ENCODE assay signal across 2 cellular contexts in the genomic region with DNA sequence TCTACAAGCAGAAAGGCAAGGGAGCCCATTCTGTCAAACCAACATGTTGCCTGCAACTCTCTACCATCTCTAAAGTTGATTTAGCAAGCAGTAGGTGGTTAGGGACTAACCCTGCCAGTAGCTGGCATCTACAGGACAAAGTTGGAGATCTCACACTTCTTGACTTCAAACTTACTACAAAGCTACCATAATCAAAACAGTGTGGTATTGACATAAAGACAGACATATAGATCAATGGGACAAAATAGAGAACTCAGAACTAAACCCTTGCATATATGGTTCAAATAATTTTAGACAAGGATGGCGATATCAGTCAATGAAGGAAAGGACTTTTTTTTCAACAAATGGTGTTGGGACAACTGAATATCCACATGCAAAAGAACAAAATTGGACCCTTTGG.
A peak's percentile ranks its signal among the peaks of the same experiment; 100 is the strongest.
TF ChIP-seq lines count a peak whose summit lies in the region.

No MANE protein-coding gene starts in this region.

TF ChIP-seq in HepG2, 621 proteins besides CTCF, POLR2A, EP300 and RAD21:
- 0 out of 2 replicates have a peak, but pooled peaks have one; percentile 42 for TF ChIP-seq ZMYM3 (CRISPR knock-in tag; IDR thresholded peaks at IDR 0.05)
- TF ChIP-seq PHF5A (CRISPR knock-in tag; IDR thresholded peaks at IDR 0.05; ENCODE audit: low read depth, unreplicated experiment) = no peak
- TF ChIP-seq, protein P1, sequence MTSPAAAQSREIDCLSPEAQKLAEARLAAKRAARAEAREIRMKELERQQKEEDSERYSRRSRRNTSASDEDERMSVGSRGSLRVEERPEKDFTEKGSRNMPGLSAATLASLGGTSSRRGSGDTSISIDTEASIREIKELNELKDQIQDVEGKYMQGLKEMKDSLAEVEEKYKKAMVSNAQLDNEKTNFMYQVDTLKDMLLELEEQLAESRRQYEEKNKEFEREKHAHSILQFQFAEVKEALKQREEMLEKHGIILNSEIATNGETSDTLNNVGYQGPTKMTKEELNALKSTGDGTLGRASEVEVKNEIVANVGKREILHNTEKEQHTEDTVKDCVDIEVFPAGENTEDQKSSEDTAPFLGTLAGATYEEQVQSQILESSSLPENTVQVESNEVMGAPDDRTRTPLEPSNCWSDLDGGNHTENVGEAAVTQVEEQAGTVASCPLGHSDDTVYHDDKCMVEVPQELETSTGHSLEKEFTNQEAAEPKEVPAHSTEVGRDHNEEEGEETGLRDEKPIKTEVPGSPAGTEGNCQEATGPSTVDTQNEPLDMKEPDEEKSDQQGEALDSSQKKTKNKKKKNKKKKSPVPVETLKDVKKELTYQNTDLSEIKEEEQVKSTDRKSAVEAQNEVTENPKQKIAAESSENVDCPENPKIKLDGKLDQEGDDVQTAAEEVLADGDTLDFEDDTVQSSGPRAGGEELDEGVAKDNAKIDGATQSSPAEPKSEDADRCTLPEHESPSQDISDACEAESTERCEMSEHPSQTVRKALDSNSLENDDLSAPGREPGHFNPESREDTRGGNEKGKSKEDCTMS (CRISPR knock-in tag; conservative IDR thresholded peaks at IDR 0.05) = no peak
- TF ChIP-seq ADNP (CRISPR knock-in tag; IDR thresholded peaks at IDR 0.05) = peak; percentile 14; the same call in 1 of the 2 replicates
TF ChIP-seq in HepG2: peak in this region for 2.

TF ChIP-seq in HEK293, 187 proteins besides CTCF, POLR2A, EP300 and RAD21:
- TF ChIP-seq, protein P2, sequence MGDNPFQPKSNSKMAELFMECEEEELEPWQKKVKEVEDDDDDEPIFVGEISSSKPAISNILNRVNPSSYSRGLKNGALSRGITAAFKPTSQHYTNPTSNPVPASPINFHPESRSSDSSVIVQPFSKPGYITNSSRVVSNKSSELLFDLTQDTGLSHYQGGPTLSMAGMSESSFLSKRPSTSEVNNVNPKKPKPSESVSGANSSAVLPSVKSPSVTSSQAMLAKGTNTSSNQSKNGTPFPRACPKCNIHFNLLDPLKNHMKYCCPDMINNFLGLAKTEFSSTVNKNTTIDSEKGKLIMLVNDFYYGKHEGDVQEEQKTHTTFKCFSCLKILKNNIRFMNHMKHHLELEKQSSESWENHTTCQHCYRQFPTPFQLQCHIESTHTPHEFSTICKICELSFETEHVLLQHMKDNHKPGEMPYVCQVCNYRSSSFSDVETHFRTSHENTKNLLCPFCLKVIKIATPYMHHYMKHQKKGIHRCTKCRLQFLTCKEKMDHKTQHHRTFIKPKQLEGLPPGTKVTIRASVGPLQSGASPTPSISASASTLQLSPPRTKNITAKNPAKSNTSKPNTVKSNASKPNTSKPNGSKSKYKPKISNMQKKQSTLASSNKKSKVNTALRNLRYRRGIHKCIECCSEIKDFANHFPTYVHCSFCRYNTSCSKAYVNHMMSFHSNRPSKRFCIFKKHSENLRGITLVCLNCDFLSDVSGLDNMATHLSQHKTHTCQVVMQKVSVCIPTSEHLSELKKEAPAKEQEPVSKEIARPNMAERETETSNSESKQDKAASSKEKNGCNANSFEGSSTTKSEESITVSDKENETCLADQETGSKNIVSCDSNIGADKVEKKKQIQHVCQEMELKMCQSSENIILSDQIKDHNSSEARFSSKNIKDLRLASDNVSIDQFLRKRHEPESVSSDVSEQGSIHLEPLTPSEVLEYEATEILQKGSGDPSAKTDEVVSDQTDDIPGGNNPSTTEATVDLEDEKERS (tag by site-specific recombination; IDR thresholded peaks at IDR 0.05) = 0 out of 2 replicates have a peak, but pooled peaks have one; percentile 61
- no peak for TF ChIP-seq OSR2 (tag by site-specific recombination; IDR thresholded peaks at IDR 0.05)
- no peak for TF ChIP-seq ZNF10 (tag by site-specific recombination; IDR thresholded peaks at IDR 0.05)
- TF ChIP-seq, protein P3, sequence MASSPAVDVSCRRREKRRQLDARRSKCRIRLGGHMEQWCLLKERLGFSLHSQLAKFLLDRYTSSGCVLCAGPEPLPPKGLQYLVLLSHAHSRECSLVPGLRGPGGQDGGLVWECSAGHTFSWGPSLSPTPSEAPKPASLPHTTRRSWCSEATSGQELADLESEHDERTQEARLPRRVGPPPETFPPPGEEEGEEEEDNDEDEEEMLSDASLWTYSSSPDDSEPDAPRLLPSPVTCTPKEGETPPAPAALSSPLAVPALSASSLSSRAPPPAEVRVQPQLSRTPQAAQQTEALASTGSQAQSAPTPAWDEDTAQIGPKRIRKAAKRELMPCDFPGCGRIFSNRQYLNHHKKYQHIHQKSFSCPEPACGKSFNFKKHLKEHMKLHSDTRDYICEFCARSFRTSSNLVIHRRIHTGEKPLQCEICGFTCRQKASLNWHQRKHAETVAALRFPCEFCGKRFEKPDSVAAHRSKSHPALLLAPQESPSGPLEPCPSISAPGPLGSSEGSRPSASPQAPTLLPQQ (tag by site-specific recombination; IDR thresholded peaks at IDR 0.05) = no peak
- TF ChIP-seq ZNF155 (tag by site-specific recombination; IDR thresholded peaks at IDR 0.05) = no peak
- no peak for TF ChIP-seq ZNF174 (tag by site-specific recombination; IDR thresholded peaks at IDR 0.05)
- TF ChIP-seq ZNF416 (tag by site-specific recombination; IDR thresholded peaks at IDR 0.05) = no peak
TF ChIP-seq in HEK293: peak in this region for 1.
